28 cellular contexts compared by ENCODE assay signal in genomic region chr11:111851067-111851466, GRCh38. TPM values are rescaled to one million over a fixed set of nuclear protein-coding genes. Genes with fewer than 3 reads are reported as not detected.
"Had no signal": no experiment of that assay in that cellular context is flagged by ENCODE, and none has a peak within 500 bp of the region (broad histone marks: within the 10 kb centered on the region; RNA-seq: fewer than 3 reads in every experiment).

No MANE protein-coding gene starts in this region.

- H3K27ac ChIP-seq: neural progenitor cell, ovary, parathyroid adenoma, psoas muscle, skin epidermis, spleen, thoracic aorta, thyroid gland, tibial nerve, upper lobe of left lung, vagina had no signal

- H3K4me1 ChIP-seq: parathyroid adenoma, psoas muscle, thyroid gland, tibial nerve, upper lobe of left lung, vagina had no signal

- H3K9me3 Mint-ChIP-seq: natural killer cell; nephron; neural progenitor cell; stimulated activated memory B cell treated with anti-CD40 and anti-IgM and Interleukin-4, amounts not matched to agents 10 μg/mL and 1 μg/mL and 100 μg/mL, for 72 hours; stimulated activated naive CD8-positive, alpha-beta T cell treated with anti-CD3 and anti-CD28 coated beads, Interleukin-15, amount 100 ng/mL, for 72 hours had no signal

- H3K79me2 ChIP-seq: parathyroid adenoma had no signal

- H3K9me3 ChIP-seq: ovary, psoas muscle, spleen, thoracic aorta, thyroid gland, tibial nerve, upper lobe of left lung, vagina had no signal

- H3K4me1 Mint-ChIP-seq: nephron; stimulated activated memory B cell treated with anti-CD40 and anti-IgM and Interleukin-4, amounts not matched to agents 10 μg/mL and 1 μg/mL and 100 μg/mL, for 72 hours; stimulated activated naive CD8-positive, alpha-beta T cell treated with anti-CD3 and anti-CD28 coated beads, Interleukin-15, amount 100 ng/mL, for 72 hours had no signal

- H3K27ac Mint-ChIP-seq: natural killer cell; nephron; neural progenitor cell; progenitor cell of endocrine pancreas; stimulated activated memory B cell treated with anti-CD40 and anti-IgM and Interleukin-4, amounts not matched to agents 10 μg/mL and 1 μg/mL and 100 μg/mL, for 72 hours; stimulated activated naive CD8-positive, alpha-beta T cell treated with anti-CD3 and anti-CD28 coated beads, Interleukin-15, amount 100 ng/mL, for 72 hours had no signal

- DNase-seq: natural killer cell; occipital lobe; ovary; posterior cingulate gyrus; psoas muscle; right cardiac atrium; spleen; stimulated activated CD4-positive, alpha-beta T cell treated with anti-CD3 and anti-CD28 coated beads, Interleukin-12 subunit alpha, Interleukin-12 subunit beta, amount 100 ng/mL, for 4 hours; stimulated activated CD4-positive, alpha-beta T cell treated with anti-CD3 and anti-CD28 coated beads, Interleukin-1b, Interleukin-23, amount 100 ng/mL, for 48 hours; stimulated activated CD4-positive, alpha-beta T cell treated with anti-CD3 and anti-CD28 coated beads, Interleukin-4, amount 100 ng/mL, for 1 hour; stimulated activated CD4-positive, alpha-beta T cell treated with anti-CD3 and anti-CD28 coated beads, Interleukin-4, amount 100 ng/mL, for 4 hours; stimulated activated CD8-positive, alpha-beta memory T cell treated with anti-CD3 and anti-CD28 coated beads, Interleukin-4, amount 100 ng/mL, for 48 hours; stimulated activated naive CD4-positive, alpha-beta T cell; stimulated activated naive CD8-positive, alpha-beta T cell treated with anti-CD3 and anti-CD28 coated beads, Interleukin-15, amount 100 ng/mL, for 72 hours; stimulated activated naive CD8-positive, alpha-beta T cell treated with anti-CD3 and anti-CD28 coated beads, Interleukin-15, Interleukin-2, amounts not matched to agents 100 U/mL and 50 U/mL, for 24 hours; thyroid gland; upper lobe of left lung had no signal

- H3K9ac ChIP-seq: neural progenitor cell, parathyroid adenoma had no signal

- H3K36me3 ChIP-seq: neural progenitor cell, ovary had no signal

- H3K4me3 Mint-ChIP-seq: natural killer cell; nephron; neural progenitor cell; stimulated activated memory B cell treated with anti-CD40 and anti-IgM and Interleukin-4, amounts not matched to agents 10 μg/mL and 1 μg/mL and 100 μg/mL, for 72 hours; stimulated activated naive CD8-positive, alpha-beta T cell treated with anti-CD3 and anti-CD28 coated beads, Interleukin-15, amount 100 ng/mL, for 72 hours had no signal

- H3K4me2 ChIP-seq: neural progenitor cell, smooth muscle cell had no signal

- H3K27me3 ChIP-seq: neural progenitor cell, ovary, spleen, thyroid gland, tibial nerve, upper lobe of left lung, vagina had no signal

- H2AFZ ChIP-seq: neural progenitor cell, parathyroid adenoma had no signal

- H3K27me3 Mint-ChIP-seq: progenitor cell of endocrine pancreas; stimulated activated memory B cell treated with anti-CD40 and anti-IgM and Interleukin-4, amounts not matched to agents 10 μg/mL and 1 μg/mL and 100 μg/mL, for 72 hours; stimulated activated naive CD8-positive, alpha-beta T cell treated with anti-CD3 and anti-CD28 coated beads, Interleukin-15, amount 100 ng/mL, for 72 hours had no signal

- H3K4me3 ChIP-seq: neural progenitor cell, ovary, psoas muscle, skin epidermis, smooth muscle cell, spleen, thoracic aorta, thyroid gland, tibial nerve, upper lobe of left lung, vagina had no signal

- FAIRE-seq: urothelium cell line had no signal

RNA-seq across cellular contexts. Expression of gene FDXACB1, which starts 27.9 kb away (rescaled TPM):
- total RNA-seq: vagina had no signal
